ENCODE assay signal across 8 cellular contexts in genomic region chr6:139376054-139376355, GRCh38. TPM values are rescaled to one million over a fixed set of nuclear protein-coding genes. Genes with fewer than 3 reads are reported as not detected.
DNase-seq lines count a peak whose midpoint lies in the region; ATAC-seq, FAIRE-seq and TF ChIP-seq lines count a peak whose summit lies in the region.

No MANE protein-coding gene starts in this region.

- no peak for TF ChIP-seq RAD21 in A549 (conservative IDR thresholded peaks at IDR 0.05 in 1 of 2, IDR thresholded peaks at IDR 0.05 in 1 of 2)

- H3K4me3 ChIP-seq in A549 (peak overlapping the region; percentile 83), HAP-1 (peak overlapping the region; percentile 89), hepatocyte (peak overlapping the region; percentile 41), smooth muscle cell (peak overlapping the region; percentile 93)

- 1% methylated on average over 10 of the region's 11 CpGs for WGBS in A549 (ENCODE audit: missing lambda C conversion rate)
- 3% methylated on average over 11 of the region's 11 CpGs for WGBS in hepatocyte (ENCODE audit: low lambda C conversion rate, missing lambda C conversion rate)
- WGBS in smooth muscle cell (ENCODE audit: low lambda C conversion rate), result 2% methylated on average over 11 of the region's 11 CpGs

- H3K4me1 ChIP-seq in A549, result peaks cover 37% of the 10 kb centered on the region
- peaks cover 10% of the 10 kb centered on the region for H3K4me1 ChIP-seq in HAP-1
- H3K4me1 ChIP-seq in hepatocyte (ENCODE audit: insufficient read depth), result peaks cover 11% of the 10 kb centered on the region
- H3K4me1 ChIP-seq in smooth muscle cell (ENCODE audit: low read depth), result peaks cover 24% of the 10 kb centered on the region

- no peaks in the 10 kb centered on the region; the same call in 1 of the 2 replicates for H3K36me3 ChIP-seq in HAP-1 (replicated peaks)
- no peaks in the 10 kb centered on the region for H3K36me3 ChIP-seq in hepatocyte (replicated peaks; ENCODE audit: insufficient read depth, low read depth)
- H3K36me3 ChIP-seq in smooth muscle cell (ENCODE audit: low read depth), result no peaks in the 10 kb centered on the region

- H3F3A ChIP-seq in smooth muscle cell (ENCODE audit: low read depth), result peaks cover 17% of the 10 kb centered on the region

- peak overlapping the region; percentile 95 to 100 for H3K27ac ChIP-seq in A549
- H3K27ac ChIP-seq in hepatocyte, result peak overlapping the region; percentile 95
- peak overlapping the region; percentile 88 for H3K27ac ChIP-seq in smooth muscle cell (ENCODE audit: low read depth)

- ATAC-seq in A549, result no peak
- no peak for ATAC-seq in activated naive CD4-positive, alpha-beta T cell treated with anti-CD3 and anti-CD28 coated beads, Interleukin-2, amount 50 U/mL, for 72 hours
- no peak for ATAC-seq in GM18519 (IDR thresholded peaks at IDR 0.05; ENCODE audit: low FRiP score, unreplicated experiment)

- no peaks in the 10 kb centered on the region for H3K9me3 Mint-ChIP-seq in activated naive CD4-positive, alpha-beta T cell treated with anti-CD3 and anti-CD28 coated beads, Interleukin-2, amount 50 U/mL, for 72 hours

- peaks cover 18 to 28% of the 10 kb centered on the region in 2 donors for H3K36me3 Mint-ChIP-seq in activated naive CD4-positive, alpha-beta T cell treated with anti-CD3 and anti-CD28 coated beads, Interleukin-2, amount 50 U/mL, for 72 hours

- no peak for TF ChIP-seq POLR2A in A549 (IDR thresholded peaks at IDR 0.05; ENCODE audit: low read length)
- TF ChIP-seq POLR2A in H54 (IDR thresholded peaks at IDR 0.05; ENCODE audit: low read depth, low read length), result no peak

- POLR2A ChIA-PET in A549 (lab: Yijun Ruan, JAX), result interaction anchor here (1.5 to 4.3 kb wide), 4 partner anchors 333 to 1065 kb away, joined by 3 to 23 read pairs (median 16); no protein-coding TSS in a partner anchor

- no peak for DNase-seq in A549 (ENCODE audit: low read depth in 1 of 2, low spot score in 1 of 2)
- DNase-seq in HAP-1 (ENCODE audit: low spot score in 2 of 2), result no peak
- no peak for DNase-seq in activated naive CD4-positive, alpha-beta T cell treated with anti-CD3 and anti-CD28 coated beads, Interleukin-2, amount 50 U/mL, for 72 hours (ENCODE audit: low spot score in 2 of 2)
- DNase-seq in hepatocyte (ENCODE audit: low spot score), result peak; percentile 49
- no peak for DNase-seq in smooth muscle cell (lab: John Stamatoyannopoulos, UW; ENCODE audit: unreplicated experiment)
- DNase-seq in H54 (ENCODE audit: insufficient read length, low spot score), result no peak
- DNase-seq in activated gamma-delta T cell treated with Interleukin-2 at 50 U/mL for 16 hours, result no peak

- no peaks in the 10 kb centered on the region for H3K27me3 ChIP-seq in HAP-1 (ENCODE audit: low read depth)
- no peaks in the 10 kb centered on the region for H3K27me3 ChIP-seq in hepatocyte
- no peaks in the 10 kb centered on the region for H3K27me3 ChIP-seq in smooth muscle cell (ENCODE audit: low read depth)

- H3K9me2 ChIP-seq in hepatocyte (replicated peaks; ENCODE audit: insufficient read depth), result no peaks in the 10 kb centered on the region

- peak overlapping the region; percentile 77 to 93 for H3K27ac Mint-ChIP-seq in activated naive CD4-positive, alpha-beta T cell treated with anti-CD3 and anti-CD28 coated beads, Interleukin-2, amount 50 U/mL, for 72 hours

- TF ChIP-seq CTCF in A549 (IDR thresholded peaks at IDR 0.05) (no peak), hepatocyte (IDR thresholded peaks at IDR 0.05; ENCODE audit: poor library complexity) (no peak), smooth muscle cell (IDR thresholded peaks at IDR 0.05; ENCODE audit: borderline replicate concordance, insufficient read depth, poor library complexity, severe bottlenecking) (no peak)

- H3K4me2 ChIP-seq in A549 (peak overlapping the region; percentile 81), hepatocyte (peak overlapping the region; percentile 80), smooth muscle cell (peak overlapping the region; percentile 100)

- peak overlapping the region; percentile 68 for H3K9ac ChIP-seq in smooth muscle cell (ENCODE audit: low read depth)

- H3K9me3 ChIP-seq in A549, result no peaks in the 10 kb centered on the region
- no peaks in the 10 kb centered on the region for H3K9me3 ChIP-seq in HAP-1
- no peaks in the 10 kb centered on the region for H3K9me3 ChIP-seq in hepatocyte (ENCODE audit: low read depth)
- no peaks in the 10 kb centered on the region for H3K9me3 ChIP-seq in smooth muscle cell (replicated peaks; ENCODE audit: low read depth)

- in situ Hi-C loops in HAP-1 (cut with MboI; ENCODE audit: low sequenced_read_pairs), result loop anchor here (10.0 kb wide), 1 partner anchor 1059 kb away; no protein-coding TSS in a partner anchor

- CTCF ChIA-PET in A549 (lab: Yijun Ruan, JAX), result no interaction called here

- no peak for FAIRE-seq in A549 (lab: Jason Lieb, UNC)
- no peak for FAIRE-seq in H54 (lab: Jason Lieb, UNC)

- H4K20me1 ChIP-seq in hepatocyte (ENCODE audit: insufficient read depth, poor library complexity, severe bottlenecking) (peaks cover 32% of the 10 kb centered on the region), smooth muscle cell (ENCODE audit: low read depth) (peaks cover 33% of the 10 kb centered on the region)

- TF ChIP-seq EP300 in A549 (IDR thresholded peaks at IDR 0.05), result no peak

- H3K79me2 ChIP-seq in hepatocyte (peaks cover 33% of the 10 kb centered on the region), smooth muscle cell (ENCODE audit: low read depth) (peaks cover 29% of the 10 kb centered on the region)

- H2AFZ ChIP-seq in hepatocyte (peak overlapping the region; percentile 69), smooth muscle cell (ENCODE audit: low read depth) (peak overlapping the region; percentile 87)

TF ChIP-seq in A549, 52 proteins besides CTCF, POLR2A, EP300 and RAD21:
- TF ChIP-seq SMC3 (IDR thresholded peaks at IDR 0.05) (no peak), GATA3 (IDR thresholded peaks at IDR 0.05; ENCODE audit: borderline replicate concordance) (no peak), BHLHE40 (IDR thresholded peaks at IDR 0.05; ENCODE audit: low read depth, low read length) (no peak), MYC (IDR thresholded peaks at IDR 0.05; ENCODE audit: borderline replicate concordance, low read length) (no peak), HOXB13 (CRISPR knock-in tag; IDR thresholded peaks at IDR 0.05; ENCODE audit: low read depth) (no peak), ESRRA (IDR thresholded peaks at IDR 0.05; ENCODE audit: borderline replicate concordance, low read length) (no peak), JUNB (IDR thresholded peaks at IDR 0.05) (no peak), RFX5 (IDR thresholded peaks at IDR 0.05) (no peak), FOSB (CRISPR knock-in tag; IDR thresholded peaks at IDR 0.05) (no peak)
- TF ChIP-seq, protein P1, sequence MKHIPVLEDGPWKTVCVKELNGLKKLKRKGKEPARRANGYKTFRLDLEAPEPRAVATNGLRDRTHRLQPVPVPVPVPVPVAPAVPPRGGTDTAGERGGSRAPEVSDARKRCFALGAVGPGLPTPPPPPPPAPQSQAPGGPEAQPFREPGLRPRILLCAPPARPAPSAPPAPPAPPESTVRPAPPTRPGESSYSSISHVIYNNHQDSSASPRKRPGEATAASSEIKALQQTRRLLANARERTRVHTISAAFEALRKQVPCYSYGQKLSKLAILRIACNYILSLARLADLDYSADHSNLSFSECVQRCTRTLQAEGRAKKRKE (CRISPR knock-in tag; IDR thresholded peaks at IDR 0.05; ENCODE audit: low read depth), result no peak
TF ChIP-seq in A549: peak in this region for 0.

RNA-seq across cellular contexts. Expression of gene CITED2, which starts 1.6 kb away (rescaled TPM):
- 7.1 and 9.3 TPM in 2 replicates for polyA plus RNA-seq in A549 (2011; rRNA removed)
- 14.4 and 21.3 TPM in 2 replicates for polyA plus RNA-seq in A549 (2012; cell fraction: cytosol; rRNA removed)
- 24.4 and 38.8 TPM in 2 replicates for polyA plus RNA-seq in A549 (2012; cell fraction: nucleus; rRNA removed)
- polyA plus RNA-seq in A549 (2017; fragmentation: RNase III; extraction: RNeasy Plus Mini Kit Qiagen cat#74134 plus additional on column Dnase treatment), result 6.4 to 8.2 TPM (median 6.8 TPM) in 3 replicates
- polyA minus RNA-seq in A549 (2011; rRNA and poly(A)+ RNA removed), result 2.7 and 3.6 TPM in 2 replicates
- 10 to 100 TPM; 14.5 to 40.3 TPM for total RNA-seq in activated naive CD4-positive, alpha-beta T cell treated with anti-CD3 and anti-CD28 coated beads, Interleukin-2, amount 50 U/mL, for 72 hours
- total RNA-seq in hepatocyte, result 262 and 292 TPM in 2 replicates
- polyA plus RNA-seq in hepatocyte, result 78.5 and 97.6 TPM in 2 replicates
- total RNA-seq in smooth muscle cell, result 209 and 213 TPM in 2 replicates
- polyA plus RNA-seq in smooth muscle cell, result 58.2 and 67.9 TPM in 2 replicates

Comparison
In these comparisons a context has a peak if more than half of its experiments do, and no peak if none do; other contexts are left out.
1. H3K4me3 ChIP-seq: peak in every context shown above with its lines; median percentile 93 in smooth muscle cell; 89 in HAP-1; 83 in A549; 41 in hepatocyte.